ENCODE assay signal across 27 cellular contexts in the genomic region with DNA sequence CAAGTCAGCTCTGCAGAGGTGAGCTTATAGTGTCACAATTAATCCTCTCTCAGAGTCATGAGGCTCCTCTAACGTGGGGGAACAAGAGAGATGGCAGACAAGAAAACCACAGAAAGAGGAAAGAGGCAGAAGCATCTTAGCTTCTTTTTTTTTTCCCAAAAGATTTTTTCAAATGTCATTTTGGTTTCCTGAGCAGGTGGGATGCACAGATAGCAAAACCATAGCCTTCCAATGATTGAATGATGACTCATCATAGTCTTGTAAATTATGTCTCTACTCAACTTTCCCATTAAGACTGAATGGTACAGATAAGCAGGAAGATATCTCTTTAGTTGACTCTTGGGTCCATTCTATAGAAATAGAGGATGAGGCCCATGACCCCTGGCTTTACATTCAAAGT.
"Had no signal": no experiment of that assay in that cellular context is flagged by ENCODE, and none has a peak within 500 bp of the region (broad histone marks: within the 10 kb centered on the region; RNA-seq: fewer than 3 reads in every experiment).

No MANE protein-coding gene starts in this region.

- H3K27me3 Mint-ChIP-seq: dendritic cell treated with granulocyte-macrophage colony-stimulating factor and Interleukin-4, amounts not matched to agents 40 ng/mL and 50 ng/mL, for 4 days had no signal

- H3K9me3 Mint-ChIP-seq: memory B cell, nephron, neural progenitor cell had no signal

- H3K36me3 Mint-ChIP-seq: memory B cell; naive thymus-derived CD4-positive, alpha-beta T cell; neural progenitor cell; stimulated activated effector memory CD8-positive, alpha-beta T cell treated with anti-CD3 and anti-CD28 coated beads, Interleukin-12 subunit alpha, Interleukin-12 subunit beta, amount 100 ng/mL, for 72 hours had no signal

- H3K36me3 ChIP-seq: gastrocnemius medialis, neural progenitor cell, prostate gland, right atrium auricular region, sigmoid colon, stomach, thyroid gland, vagina had no signal

- DNase-seq: effector CD8-positive, alpha-beta T cell; endodermal cell; foreskin fibroblast; gastrocnemius medialis; head of caudate nucleus; kidney; naive thymus-derived CD4-positive, alpha-beta T cell; sigmoid colon; stimulated activated CD4-positive, alpha-beta T cell treated with anti-CD3 and anti-CD28 coated beads, Interleukin-2, amount 100 ng/mL, for 24 hours; stimulated activated CD4-positive, alpha-beta T cell treated with anti-CD3 and anti-CD28 coated beads, Interleukin-4, amount 100 ng/mL, for 24 hours; stimulated activated naive CD4-positive, alpha-beta T cell treated with Interleukin-2 at 50 U/mL for 16 hours; stomach; thyroid gland; trophoblast cell had no signal

- ATAC-seq: esophagus mucosa; gastrocnemius medialis; naive thymus-derived CD4-positive, alpha-beta T cell; stimulated activated effector memory CD8-positive, alpha-beta T cell treated with anti-CD3 and anti-CD28 coated beads, Interleukin-12 subunit alpha, Interleukin-12 subunit beta, amount 100 ng/mL, for 72 hours had no signal

- H3K4me2 ChIP-seq: hepatocyte, neural progenitor cell had no signal

- H3K9ac ChIP-seq: neural progenitor cell, parathyroid adenoma had no signal

- H2AFZ ChIP-seq: hepatocyte, neural progenitor cell, parathyroid adenoma had no signal

- H3K79me2 ChIP-seq: hepatocyte, parathyroid adenoma had no signal

- H3K9me3 ChIP-seq: gastrocnemius medialis, prostate gland, right atrium auricular region, sigmoid colon, thyroid gland, vagina had no signal

- H3K27ac ChIP-seq: epithelial cell of prostate, gastrocnemius medialis, hepatocyte, neural progenitor cell, parathyroid adenoma, prostate gland, right atrium auricular region, sigmoid colon, stomach, thyroid gland, vagina had no signal

- H3K4me3 ChIP-seq: gastrocnemius medialis, hepatocyte, lung, neural progenitor cell, prostate gland, right atrium auricular region, sigmoid colon, stomach, thyroid gland, vagina had no signal

- H3K4me3 Mint-ChIP-seq: dendritic cell treated with granulocyte-macrophage colony-stimulating factor and Interleukin-4, amounts not matched to agents 40 ng/mL and 50 ng/mL, for 4 days; endodermal cell; memory B cell; naive thymus-derived CD4-positive, alpha-beta T cell; nephron; neural progenitor cell; stimulated activated effector memory CD8-positive, alpha-beta T cell treated with anti-CD3 and anti-CD28 coated beads, Interleukin-12 subunit alpha, Interleukin-12 subunit beta, amount 100 ng/mL, for 72 hours had no signal

- FAIRE-seq: kidney had no signal

- H3K27me3 ChIP-seq: gastrocnemius medialis, hepatocyte, neural progenitor cell, right atrium auricular region, sigmoid colon, stomach, thyroid gland, vagina had no signal

- H3K4me1 ChIP-seq: neural progenitor cell, parathyroid adenoma, prostate gland, right atrium auricular region, sigmoid colon, stomach had no signal

- H3K4me1 Mint-ChIP-seq: memory B cell; naive thymus-derived CD4-positive, alpha-beta T cell; stimulated activated effector memory CD8-positive, alpha-beta T cell treated with anti-CD3 and anti-CD28 coated beads, Interleukin-12 subunit alpha, Interleukin-12 subunit beta, amount 100 ng/mL, for 72 hours had no signal
